ENCODE assay signal across 8 cellular contexts in genomic region chr1:161192476-161193465, GRCh38. TPM values are rescaled to one million over a fixed set of nuclear protein-coding genes. Genes with fewer than 3 reads are reported as not detected.
DNase-seq lines count a peak whose midpoint lies in the region; ATAC-seq and TF ChIP-seq lines count a peak whose summit lies in the region.

No MANE protein-coding gene starts in this region.

- H3K36me3 Mint-ChIP-seq in nephron (ENCODE audit: low read depth) = peaks cover 3% of the 10 kb centered on the region

- TF ChIP-seq POLR2A in thyroid gland (IDR thresholded peaks at IDR 0.05) = no peak

- WGBS in thyroid gland, 2 donors = 50 to 52% methylated on average over 10 to 12 of the region's 15 CpGs

- H3K9me3 Mint-ChIP-seq in nephron = no peaks in the 10 kb centered on the region

- CTCF ChIA-PET in OCI-LY7 (lab: Charles Lee; ENCODE audit: unreplicated experiment) = interaction anchor here (1.0 to 1.9 kb wide), 3 partner anchors 10 to 189 kb away, joined by 3 to 10 read pairs (median 4); partner anchors contain the start of genes NDUFS2 and TOMM40L

- H3K79me2 ChIP-seq in KMS-11 (ENCODE audit: insufficient read depth, low read depth) (no peaks in the 10 kb centered on the region), OCI-LY7 (ENCODE audit: insufficient read depth, low read depth, low read length) (no peaks in the 10 kb centered on the region)

- intact Hi-C loops in OCI-LY7 (cut with micrococcal nuclease; ENCODE audit: unreplicated experiment) (loop anchor here (1.0 to 5.0 kb wide), 3 partner anchors 33 to 190 kb away; no protein-coding TSS in a partner anchor), thyroid gland (cut with DNase I) (loop anchor here (10.0 kb wide), 1 partner anchor 192 kb away; no protein-coding TSS in a partner anchor)

- H3K36me3 ChIP-seq in KMS-11 (ENCODE audit: insufficient read depth) (no peaks in the 10 kb centered on the region), OCI-LY7 (ENCODE audit: insufficient read depth, low read length) (no peaks in the 10 kb centered on the region), thyroid gland (no peaks in the 10 kb centered on the region)

- no peak overlapping the region for H3K9ac ChIP-seq in KMS-11

- H3K4me3 ChIP-seq in KMS-11 (IDR thresholded peaks at IDR 0.05; ENCODE audit: insufficient read depth, low read depth, low read length) (no peak overlapping the region), OCI-LY7 (ENCODE audit: low read depth, low read length, poor library complexity, severe bottlenecking) (no peak overlapping the region), thyroid gland (replicated peaks in 1 of 3) (no peak overlapping the region)

- ATAC-seq in esophagus mucosa = peak; percentile 65

- H3K4me2 ChIP-seq in KMS-11 (peak overlapping the region; percentile 7; the same call in 1 of the 2 replicates), OCI-LY7 (ENCODE audit: low read length) (no peak overlapping the region)

- H3K4me1 ChIP-seq in KMS-11 (ENCODE audit: low read depth, poor library complexity, severe bottlenecking) (peaks cover 13% of the 10 kb centered on the region), OCI-LY7 (ENCODE audit: insufficient read depth, low read length, poor library complexity, severe bottlenecking) (peaks cover 28% of the 10 kb centered on the region), thyroid gland (peaks cover 0 to 7% of the 10 kb centered on the region in 2 donors)

- H3K27ac ChIP-seq in KMS-11 = no peak overlapping the region
- no peak overlapping the region for H3K27ac ChIP-seq in OCI-LY7 (ENCODE audit: low read depth, low read length, poor library complexity, severe bottlenecking)
- no peak overlapping the region for H3K27ac ChIP-seq in thyroid gland

- H3K27ac Mint-ChIP-seq in nephron = peak overlapping the region; percentile 42 to 71 (median 42)

- H3K9me2 ChIP-seq in OCI-LY7 (ENCODE audit: insufficient read depth, low read length) = no peaks in the 10 kb centered on the region

- H4K20me1 ChIP-seq in KMS-11 (ENCODE audit: insufficient read depth) = no peaks in the 10 kb centered on the region
- H4K20me1 ChIP-seq in OCI-LY7 (ENCODE audit: insufficient read depth, low read length) = no peaks in the 10 kb centered on the region

- H3K4me3 Mint-ChIP-seq in nephron = peak overlapping the region in 2 of 3 experiments; percentile 22 to 52

- peak; percentile 100 for TF ChIP-seq CTCF in KMS-11 (conservative IDR thresholded peaks at IDR 0.05; ENCODE audit: low read depth, low read length)
- TF ChIP-seq CTCF in OCI-LY7 (conservative IDR thresholded peaks at IDR 0.05; ENCODE audit: low read length) = peak; percentile 96
- peak; percentile 83 to 89 (median 86) for TF ChIP-seq CTCF in nephron (IDR thresholded peaks at IDR 0.05; ENCODE audit: unreplicated experiment in 3 of 3)
- peak; percentile 40 to 90 (median 66) for TF ChIP-seq CTCF in thyroid gland (IDR thresholded peaks at IDR 0.05)

- H3K27me3 Mint-ChIP-seq in nephron (ENCODE audit: low read depth) = no peaks in the 10 kb centered on the region

- DNase-seq in Ammon's horn (ENCODE audit: low spot score) = peak; percentile 90
- DNase-seq in GM19240 (ENCODE audit: insufficient read length, low spot score) = peak; percentile 42
- peak; percentile 86 for DNase-seq in OCI-LY7 (ENCODE audit: low spot score)
- peak; percentile 49 for DNase-seq in activated T-cell treated with anti-CD3 and anti-CD28 coated beads for 48 hours (ENCODE audit: low read depth)
- DNase-seq in thyroid gland = peak; percentile 52 to 55

- peak overlapping the region; percentile 65 for H2AFZ ChIP-seq in KMS-11 (ENCODE audit: low read depth)
- peak overlapping the region; percentile 70 for H2AFZ ChIP-seq in OCI-LY7 (ENCODE audit: low read length)

- H3K9me3 ChIP-seq in OCI-LY7 (ENCODE audit: low read length) (no peaks in the 10 kb centered on the region), thyroid gland (no peaks in the 10 kb centered on the region)

- H3K4me1 Mint-ChIP-seq in nephron = peaks cover 22% of the 10 kb centered on the region

- POLR2A ChIA-PET in OCI-LY7 (lab: Charles Lee) = interaction anchor here (0.5 to 2.2 kb wide), 6 partner anchors 15 to 192 kb away, joined by 3 to 5 read pairs (median 4); partner anchors contain the start of gene B4GALT3

- H3K27me3 ChIP-seq in KMS-11 (ENCODE audit: insufficient read depth, low read depth) (no peaks in the 10 kb centered on the region; the same call in 1 of the 2 replicates), thyroid gland (no peaks in the 10 kb centered on the region)

- BruUV-seq in OCI-LY7 (replicated peaks; lab: Mats Ljungman, UMichigan) = no TSS peak

RNA-seq across cellular contexts. Expression of gene ADAMTS4, which starts 6.1 kb away (rescaled TPM):
- total RNA-seq in OCI-LY7 (2014; rRNA removed; shearing (Covaris generic)) = 0.03 TPM in 2 replicates
- total RNA-seq in OCI-LY7 (2022) (0.07 and 0.15 TPM in 2 replicates), esophagus mucosa (1.3 TPM), thyroid gland (10 to 100 TPM in 1 of 4 donors, 1 to 10 TPM in 3; 4.6 to 24.4 (median 9.4) TPM)

RNA-seq across cellular contexts. Expression of gene NDUFS2, which starts 9.4 kb away (rescaled TPM):
- total RNA-seq in OCI-LY7 (2014; rRNA removed; shearing (Covaris generic)) = 62.9 and 76.4 TPM in 2 replicates
- total RNA-seq in OCI-LY7 (2022) (72.1 and 73.4 TPM in 2 replicates), esophagus mucosa (56.4 TPM), thyroid gland (100 to 1,000 TPM in 2 of 4 donors, 10 to 100 TPM in 2; 75.4 to 122 (median 99.9) TPM)

RNA-seq across cellular contexts. Expression of gene B4GALT3, which starts 15.5 kb away (rescaled TPM):
- total RNA-seq in OCI-LY7 (2014; rRNA removed; shearing (Covaris generic)) = 36.2 and 39.1 TPM in 2 replicates
- total RNA-seq in OCI-LY7 (2022) (41.7 and 49.8 TPM in 2 replicates), esophagus mucosa (17.7 TPM), thyroid gland (10 to 100 TPM; 24.1 to 34.0 (median 29.2) TPM)

RNA-seq across cellular contexts. Expression of gene FCER1G, which starts 22.3 kb away (rescaled TPM):
- 3.2 TPM in 1 of 2 replicates, not detected in the other for total RNA-seq in OCI-LY7 (2014; rRNA removed; shearing (Covaris generic))
- total RNA-seq in OCI-LY7 (2022) = 0.88 and 1.2 TPM in 2 replicates
- 0.76 TPM for total RNA-seq in esophagus mucosa
- 10 to 100 TPM; 16.3 to 70.9 (median 22.3) TPM for total RNA-seq in thyroid gland

RNA-seq across cellular contexts. Expression of gene PPOX, which starts 26.5 kb away (rescaled TPM):
- 40.1 and 42.0 TPM in 2 replicates for total RNA-seq in OCI-LY7 (2014; rRNA removed; shearing (Covaris generic))
- 45.5 and 53.2 TPM in 2 replicates for total RNA-seq in OCI-LY7 (2022)
- total RNA-seq in esophagus mucosa = 10.4 TPM
- 10 to 100 TPM; 12.6 to 30.0 (median 21.8) TPM for total RNA-seq in thyroid gland
